In genomic region chr3:112391648-112392047, GRCh38 we compare ENCODE assay signal across 8 cellular contexts. TPM values are rescaled to one million over a fixed set of nuclear protein-coding genes. Genes with fewer than 3 reads are reported as not detected.
DNase-seq lines count a peak whose midpoint lies in the region; ATAC-seq and TF ChIP-seq lines count a peak whose summit lies in the region.

No MANE protein-coding gene starts in this region.

- H3K9me3 ChIP-seq in KOPT-K1 (ENCODE audit: insufficient read depth, low read length, poor library complexity, severe bottlenecking) (peaks cover 15% of the 10 kb centered on the region), Caco-2 (peaks cover 6% of the 10 kb centered on the region; the same call in 1 of the 2 replicates)

- H3K4me1 Mint-ChIP-seq in Calu3 (ENCODE audit: low read depth, unreplicated experiment), result peaks cover 42% of the 10 kb centered on the region
- peaks cover 63% of the 10 kb centered on the region for H3K4me1 Mint-ChIP-seq in endothelial cell (ENCODE audit: unreplicated experiment)
- H3K4me1 Mint-ChIP-seq in Caco-2 (ENCODE audit: low read depth, unreplicated experiment), result peaks cover 8% of the 10 kb centered on the region

- intact Hi-C loops in Calu3 (cut with micrococcal nuclease; ENCODE audit: unreplicated experiment) (no loop called here), Caco-2 (cut with micrococcal nuclease; ENCODE audit: unreplicated experiment) (no loop called here)

- H3K27ac Mint-ChIP-seq in Calu3 (ENCODE audit: unreplicated experiment) (peak overlapping the region; percentile 85), endothelial cell (ENCODE audit: unreplicated experiment) (peak overlapping the region; percentile 89), Caco-2 (ENCODE audit: unreplicated experiment) (no peak overlapping the region)

- CTCF ChIA-PET in Calu3 (lab: Charles Lee) (interaction anchor here (1.7 kb wide), 1 partner anchor 98 kb away, joined by 8 read pairs; the partner anchor contains the start of gene SLC9C1), HEK293T (lab: Yijun Ruan, JAX) (no interaction called here), Caco-2 (lab: Charles Lee) (no interaction called here)

- TF ChIP-seq CTCF in Calu3 (IDR thresholded peaks at IDR 0.05; ENCODE audit: unreplicated experiment) (no peak), endothelial cell (IDR thresholded peaks at IDR 0.05; ENCODE audit: unreplicated experiment) (no peak), omental fat pad (IDR thresholded peaks at IDR 0.05) (no peak), Caco-2 (IDR thresholded peaks at IDR 0.05; ENCODE audit: insufficient read depth in 1 of 2, low read depth in 1 of 2, low read length in 1 of 2, severe bottlenecking in 1 of 2, unreplicated experiment in 1 of 2) (no peak)

- POLR2A ChIA-PET in HEK293T (lab: Yijun Ruan, JAX), result no interaction called here
- POLR2A ChIA-PET in Caco-2 (lab: Charles Lee), result no interaction called here

- peaks cover 25% of the 10 kb centered on the region for H3K4me1 ChIP-seq in Caco-2

- no peaks in the 10 kb centered on the region for H3K27me3 ChIP-seq in Caco-2 (replicated peaks; ENCODE audit: control insufficient read depth, insufficient read depth, low read length)

- peak; percentile 33 for ATAC-seq in omental fat pad (ENCODE audit: low FRiP score)

- no peak overlapping the region for H3K4me3 Mint-ChIP-seq in Calu3 (ENCODE audit: low read depth, unreplicated experiment)
- no peak overlapping the region for H3K4me3 Mint-ChIP-seq in endothelial cell (ENCODE audit: unreplicated experiment)
- no peak overlapping the region for H3K4me3 Mint-ChIP-seq in Caco-2 (ENCODE audit: unreplicated experiment)

- DNase-seq in Calu3, result no peak
- DNase-seq in endothelial cell (ENCODE audit: low spot score), result no peak
- DNase-seq in omental fat pad (ENCODE audit: low spot score), result no peak
- no peak for DNase-seq in NOMO-1 treated with DMSO at 0.1 percent for 48 hours (lab: John Stamatoyannopoulos, UW; ENCODE audit: unreplicated experiment)
- DNase-seq in HEK293T (ENCODE audit: extremely low spot score), result no peak
- no peak for DNase-seq in Caco-2
- DNase-seq in HuH-7.5 (ENCODE audit: low spot score), result no peak

- BruUV-seq in Calu3 (replicated peaks; lab: Mats Ljungman, UMichigan), result no TSS peak
- BruUV-seq in Caco-2 (replicated peaks; lab: Mats Ljungman, UMichigan), result no TSS peak

- H3K9me3 Mint-ChIP-seq in Calu3 (ENCODE audit: low read depth, unreplicated experiment) (no peaks in the 10 kb centered on the region), endothelial cell (ENCODE audit: unreplicated experiment) (no peaks in the 10 kb centered on the region), Caco-2 (ENCODE audit: unreplicated experiment) (peaks cover 9% of the 10 kb centered on the region)

- H3K4me3 ChIP-seq in Caco-2 (ENCODE audit: low read depth, low read length), result no peak overlapping the region

- H3K27me3 Mint-ChIP-seq in Calu3 (ENCODE audit: unreplicated experiment) (no peaks in the 10 kb centered on the region), endothelial cell (ENCODE audit: unreplicated experiment) (peaks cover 2% of the 10 kb centered on the region), Caco-2 (ENCODE audit: insufficient read depth, unreplicated experiment) (no peaks in the 10 kb centered on the region)

- H3K36me3 Mint-ChIP-seq in Calu3 (ENCODE audit: insufficient read depth, unreplicated experiment), result no peaks in the 10 kb centered on the region
- H3K36me3 Mint-ChIP-seq in endothelial cell (ENCODE audit: low read depth, unreplicated experiment), result peaks cover 4% of the 10 kb centered on the region
- no peaks in the 10 kb centered on the region for H3K36me3 Mint-ChIP-seq in Caco-2 (ENCODE audit: insufficient read depth, unreplicated experiment)

- H3K27ac ChIP-seq in KOPT-K1 (ENCODE audit: low read depth, low read length, poor library complexity, severe bottlenecking), result peak overlapping the region; percentile 67

- H3K36me3 ChIP-seq in KOPT-K1 (ENCODE audit: insufficient read depth, low read length) (no peaks in the 10 kb centered on the region), Caco-2 (ENCODE audit: control insufficient read depth, insufficient read depth, low read length) (no peaks in the 10 kb centered on the region)

TF ChIP-seq in HEK293T, 16 proteins besides CTCF, POLR2A, EP300 and RAD21:
- TF ChIP-seq ZNF384 (IDR thresholded peaks at IDR 0.05) (no peak), BHLHE40 (IDR thresholded peaks at IDR 0.05; ENCODE audit: borderline replicate concordance) (no peak), SP1 (IDR thresholded peaks at IDR 0.05) (no peak), CTBP1 (IDR thresholded peaks at IDR 0.05; ENCODE audit: borderline replicate concordance) (no peak), PKNOX1 (IDR thresholded peaks at IDR 0.05) (no peak), NFRKB (IDR thresholded peaks at IDR 0.05) (no peak), LEF1 (IDR thresholded peaks at IDR 0.05; ENCODE audit: borderline replicate concordance) (no peak), HDGF (IDR thresholded peaks at IDR 0.05; ENCODE audit: borderline replicate concordance) (no peak)
TF ChIP-seq in HEK293T: peak in this region for 0.

RNA-seq across cellular contexts. Expression of gene CD200, which starts 58.7 kb away (rescaled TPM):
- total RNA-seq in Calu3 (2022) (not detected in 2 replicates), endothelial cell (ENCODE audit: unreplicated experiment) (30.9 TPM), omental fat pad (10 to 100 TPM in 3 of 4 donors, 1 to 10 TPM in 1; 4.6 to 59.1 (median 31.4) TPM), Caco-2 (2022) (0.45 and 0.51 TPM in 2 replicates)
